Comparison of ENCODE assay signal across 24 cellular contexts in the genomic region with DNA sequence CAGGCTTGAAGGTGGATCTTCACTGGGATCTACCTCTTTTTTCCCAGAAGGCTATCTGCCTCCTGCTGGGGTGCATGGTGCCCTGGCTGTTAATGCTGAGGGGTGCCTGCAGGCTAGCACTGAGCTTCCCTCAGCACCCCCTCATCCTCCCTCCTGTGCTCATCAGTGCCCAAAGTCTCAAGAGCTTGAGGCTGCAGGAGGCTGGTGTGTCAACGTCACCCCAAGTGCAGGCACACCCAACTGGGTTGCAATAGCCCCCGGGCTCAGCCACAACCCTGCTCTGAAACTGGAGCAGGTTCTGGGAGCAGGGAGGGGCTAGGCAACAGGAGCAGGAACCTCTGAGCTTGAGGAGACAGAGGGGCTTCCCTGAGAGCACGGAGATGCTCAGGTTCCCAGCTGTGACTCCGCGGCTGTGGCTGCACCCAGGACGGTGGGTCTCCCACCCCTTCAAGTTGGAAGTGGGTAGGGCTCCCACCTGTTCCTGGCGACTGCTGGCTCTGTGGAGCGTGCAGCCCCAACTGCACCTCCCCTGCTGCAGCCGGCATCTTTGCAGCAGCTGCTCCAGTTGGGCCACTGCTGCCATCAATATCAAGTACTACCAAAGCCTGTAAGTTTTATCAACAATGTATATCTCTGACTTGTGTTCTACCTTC.
"Had no signal": no experiment of that assay in that cellular context is flagged by ENCODE, and none has a peak within 500 bp of the region (broad histone marks: within the 10 kb centered on the region; RNA-seq: fewer than 3 reads in every experiment).

No MANE protein-coding gene starts in this region.

- H3K36me3 ChIP-seq: colonic mucosa, left lung, neural progenitor cell, prostate gland, right atrium auricular region, sigmoid colon, thoracic aorta, tibial nerve, vagina had no signal

- H3K27ac ChIP-seq: colonic mucosa, left lung, neural progenitor cell, prostate gland, right atrium auricular region, sigmoid colon, thoracic aorta, tibial nerve, vagina had no signal

- H3K4me1 Mint-ChIP-seq: central memory CD8-positive, alpha-beta T cell; mesothelial cell of epicardium; naive B cell; neural progenitor cell had no signal

- H3K36me3 Mint-ChIP-seq: naive B cell; natural killer cell treated with Interleukin-12 subunit alpha and Interleukin-12 subunit beta and Interleukin-15 and Interleukin-18, amount 100 ng/mL, for 72 hours had no signal

- H3K27me3 ChIP-seq: colonic mucosa, left lung, neural progenitor cell, right atrium auricular region, sigmoid colon, tibial nerve, vagina had no signal

- H3K4me3 Mint-ChIP-seq: central memory CD8-positive, alpha-beta T cell; dendritic cell treated with granulocyte-macrophage colony-stimulating factor and Interleukin-4, amounts not matched to agents 40 ng/mL and 50 ng/mL, for 4 days; effector memory CD8-positive, alpha-beta T cell; mesothelial cell of epicardium; naive B cell; natural killer cell treated with Interleukin-12 subunit alpha and Interleukin-12 subunit beta and Interleukin-15 and Interleukin-18, amount 100 ng/mL, for 72 hours; neural progenitor cell had no signal

- H2AFZ ChIP-seq: neural progenitor cell had no signal

- H3K9ac ChIP-seq: neural progenitor cell had no signal

- H3K27ac Mint-ChIP-seq: dendritic cell treated with granulocyte-macrophage colony-stimulating factor and Interleukin-4, amounts not matched to agents 40 ng/mL and 50 ng/mL, for 4 days; effector memory CD8-positive, alpha-beta T cell; mesothelial cell of epicardium; naive B cell; natural killer cell treated with Interleukin-12 subunit alpha and Interleukin-12 subunit beta and Interleukin-15 and Interleukin-18, amount 100 ng/mL, for 72 hours; neural progenitor cell had no signal

- H3K4me1 ChIP-seq: colonic mucosa, left lung, neural progenitor cell, prostate gland, right atrium auricular region, sigmoid colon, tibial nerve, vagina had no signal

- FAIRE-seq: endometrium, frontal cortex had no signal

- H3K9me3 ChIP-seq: colonic mucosa, mucosa of descending colon, prostate gland, sigmoid colon, thoracic aorta, vagina had no signal

- H3K4me2 ChIP-seq: neural progenitor cell had no signal

- H3K4me3 ChIP-seq: colonic mucosa, left lung, mucosa of descending colon, neural progenitor cell, prostate gland, right atrium auricular region, sigmoid colon, thoracic aorta, tibial nerve, vagina had no signal

- ATAC-seq: effector memory CD8-positive, alpha-beta T cell; left cardiac atrium; left lung; mucosa of descending colon; natural killer cell treated with Interleukin-12 subunit alpha and Interleukin-12 subunit beta and Interleukin-15 and Interleukin-18, amount 100 ng/mL, for 72 hours had no signal

- DNase-seq: colonic mucosa; effector memory CD8-positive, alpha-beta T cell; head of caudate nucleus; left cardiac atrium; mesenchymal stem cell; mucosa of descending colon; naive B cell; nucleus accumbens; sigmoid colon; stimulated activated CD4-positive, alpha-beta T cell treated with anti-CD3 and anti-CD28 coated beads, Interleukin-2, amount 100 ng/mL, for 48 hours; stimulated activated naive CD4-positive, alpha-beta T cell treated with Interleukin-2 at 50 U/mL for 16 hours had no signal
